ENCODE assay signal across 1 cellular context in genomic region chr18:32300914-32301313, GRCh38.
TF ChIP-seq lines count a peak whose summit lies in the region.

No MANE protein-coding gene starts in this region.

TF ChIP-seq in IMR-90, 13 proteins besides CTCF, POLR2A, EP300 and RAD21:
- no peak for TF ChIP-seq ELK1 (IDR thresholded peaks at IDR 0.05; ENCODE audit: borderline replicate concordance, low read depth, low read length)
- no peak for TF ChIP-seq BHLHE40 (IDR thresholded peaks at IDR 0.05; ENCODE audit: low read depth, low read length)
- TF ChIP-seq NFE2L2 (IDR thresholded peaks at IDR 0.05; ENCODE audit: low read depth, low read length): no peak
- TF ChIP-seq MXI1 (IDR thresholded peaks at IDR 0.05; ENCODE audit: borderline replicate concordance, low read depth, low read length): no peak
- no peak for TF ChIP-seq MAFK (IDR thresholded peaks at IDR 0.05; ENCODE audit: low read depth, low read length)
